In the genomic region with DNA sequence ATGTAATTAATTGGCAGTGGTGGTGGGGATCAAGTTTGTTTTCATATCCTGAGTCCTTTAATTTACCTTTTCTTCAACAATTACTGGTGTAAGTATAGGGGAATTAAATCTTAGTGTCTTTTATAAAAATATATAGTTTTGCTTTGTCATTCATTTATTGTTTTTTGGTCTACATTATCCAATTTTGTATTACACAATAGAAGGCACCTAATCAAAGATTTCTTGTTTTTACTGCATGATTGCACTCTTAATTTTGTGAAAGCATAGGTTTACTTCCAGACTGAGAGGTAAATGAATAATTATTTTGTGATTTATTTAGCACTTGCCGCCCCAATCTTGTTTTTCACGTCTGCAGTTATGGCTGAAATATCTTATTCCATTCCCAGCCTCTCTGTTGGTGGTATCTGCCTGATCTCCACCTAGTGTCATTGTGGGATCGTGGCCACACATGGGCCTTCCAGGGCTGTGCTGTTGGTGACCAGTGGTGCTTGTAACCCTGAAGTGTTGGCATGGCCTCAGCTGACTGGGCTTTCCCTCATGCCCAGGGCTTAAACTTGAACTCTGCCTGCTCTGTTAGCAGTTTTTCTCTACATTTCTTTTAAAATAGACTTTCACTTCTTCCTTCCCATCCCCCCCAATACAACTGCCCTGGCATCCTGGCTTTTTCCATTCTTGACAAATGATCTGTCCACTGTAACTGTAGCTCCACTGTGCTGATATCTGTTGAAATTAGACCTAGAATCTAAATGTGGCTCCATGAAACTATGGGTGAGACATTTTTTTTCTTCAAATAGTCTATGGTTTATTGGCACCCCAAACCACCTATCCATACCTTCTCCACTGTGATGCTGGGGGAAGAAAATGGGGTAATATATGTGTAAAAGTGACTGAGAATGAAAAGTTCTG, we compare ENCODE assay signal across 1 cellular context.
TF ChIP-seq lines count a peak whose summit lies in the region.

No MANE protein-coding gene starts in this region.

TF ChIP-seq in K562, 482 proteins besides CTCF, POLR2A, EP300 and RAD21 (continued from another document and continues in another):
- TF ChIP-seq MYC (IDR thresholded peaks at IDR 0.05; ENCODE audit: low read depth, low read length) (0 out of 2 replicates have a peak, but pooled peaks have one; percentile 12), MYC (CRISPR knock-in tag; IDR thresholded peaks at IDR 0.05; ENCODE audit: borderline replicate concordance, low read depth) (no peak), ZNF24 (IDR thresholded peaks at IDR 0.05) (no peak), ZNF589 (CRISPR knock-in tag; IDR thresholded peaks at IDR 0.05; ENCODE audit: low read depth) (no peak), MEIS2 (IDR thresholded peaks at IDR 0.05; ENCODE audit: partially characterized antibody) (peak; percentile 13), NR2C1 (IDR thresholded peaks at IDR 0.05) (no peak), NR2C1 (tag; IDR thresholded peaks at IDR 0.05) (no peak), NR3C1 (CRISPR knock-in tag; IDR thresholded peaks at IDR 0.05) (no peak), RBM15 (IDR thresholded peaks at IDR 0.05; ENCODE audit: insufficient read depth, low read length) (no peak), YY1 (IDR thresholded peaks at IDR 0.05; ENCODE audit: borderline replicate concordance in 1 of 3, control insufficient read depth in 1 of 3, extremely low read depth in 1 of 3, insufficient read depth in 3 of 3, insufficient read length in 1 of 3, insufficient replicate concordance in 2 of 3, low read depth in 1 of 3, low read length in 2 of 3) (no peak), POLR3G (IDR thresholded peaks at IDR 0.05; ENCODE audit: extremely low read depth, insufficient read length, insufficient replicate concordance) (no peak), CBX1 (IDR thresholded peaks at IDR 0.05; ENCODE audit: low read depth) (no peak), NFRKB (IDR thresholded peaks at IDR 0.05; ENCODE audit: low read depth) (no peak), U2AF2 (optimal IDR thresholded peaks at IDR 0.05; ENCODE audit: low read depth, low read length) (no peak), FIP1L1 (IDR thresholded peaks at IDR 0.05; ENCODE audit: low read depth, low read length, poor library complexity, severe bottlenecking) (no peak), SP1 (CRISPR knock-in tag; IDR thresholded peaks at IDR 0.05) (0 out of 2 replicates have a peak, but pooled peaks have one; percentile 19), ZNF224 (CRISPR knock-in tag; IDR thresholded peaks at IDR 0.05) (no peak), CEBPB (tag; IDR thresholded peaks at IDR 0.05) (peak; percentile 72), ZNF778 (CRISPR knock-in tag; IDR thresholded peaks at IDR 0.05) (no peak), ZNF75A (CRISPR knock-in tag; IDR thresholded peaks at IDR 0.05) (no peak), NR2C2 (CRISPR knock-in tag; IDR thresholded peaks at IDR 0.05) (no peak), NR2C2 (tag; IDR thresholded peaks at IDR 0.05) (no peak), KLF13 (tag; IDR thresholded peaks at IDR 0.05; ENCODE audit: borderline replicate concordance, low read depth) (no peak), SPI1 (IDR thresholded peaks at IDR 0.05; ENCODE audit: borderline replicate concordance, low read depth, low read length) (no peak), ZNF408 (CRISPR knock-in tag; IDR thresholded peaks at IDR 0.05; ENCODE audit: low read depth) (no peak), KAT7 (CRISPR knock-in tag; IDR thresholded peaks at IDR 0.05; ENCODE audit: borderline replicate concordance) (no peak), PRPF4 (IDR thresholded peaks at IDR 0.05; ENCODE audit: insufficient read depth, low read depth, low read length, poor library complexity, severe bottlenecking) (no peak), ZNF121 (CRISPR knock-in tag; conservative IDR thresholded peaks at IDR 0.05) (no peak), PHB (CRISPR knock-in tag; IDR thresholded peaks at IDR 0.05) (no peak), SRSF7 (optimal IDR thresholded peaks at IDR 0.05; ENCODE audit: low read depth, low read length) (no peak), BDP1 (IDR thresholded peaks at IDR 0.05; ENCODE audit: insufficient read depth, insufficient read length) (no peak)
- TF ChIP-seq, protein P1, sequence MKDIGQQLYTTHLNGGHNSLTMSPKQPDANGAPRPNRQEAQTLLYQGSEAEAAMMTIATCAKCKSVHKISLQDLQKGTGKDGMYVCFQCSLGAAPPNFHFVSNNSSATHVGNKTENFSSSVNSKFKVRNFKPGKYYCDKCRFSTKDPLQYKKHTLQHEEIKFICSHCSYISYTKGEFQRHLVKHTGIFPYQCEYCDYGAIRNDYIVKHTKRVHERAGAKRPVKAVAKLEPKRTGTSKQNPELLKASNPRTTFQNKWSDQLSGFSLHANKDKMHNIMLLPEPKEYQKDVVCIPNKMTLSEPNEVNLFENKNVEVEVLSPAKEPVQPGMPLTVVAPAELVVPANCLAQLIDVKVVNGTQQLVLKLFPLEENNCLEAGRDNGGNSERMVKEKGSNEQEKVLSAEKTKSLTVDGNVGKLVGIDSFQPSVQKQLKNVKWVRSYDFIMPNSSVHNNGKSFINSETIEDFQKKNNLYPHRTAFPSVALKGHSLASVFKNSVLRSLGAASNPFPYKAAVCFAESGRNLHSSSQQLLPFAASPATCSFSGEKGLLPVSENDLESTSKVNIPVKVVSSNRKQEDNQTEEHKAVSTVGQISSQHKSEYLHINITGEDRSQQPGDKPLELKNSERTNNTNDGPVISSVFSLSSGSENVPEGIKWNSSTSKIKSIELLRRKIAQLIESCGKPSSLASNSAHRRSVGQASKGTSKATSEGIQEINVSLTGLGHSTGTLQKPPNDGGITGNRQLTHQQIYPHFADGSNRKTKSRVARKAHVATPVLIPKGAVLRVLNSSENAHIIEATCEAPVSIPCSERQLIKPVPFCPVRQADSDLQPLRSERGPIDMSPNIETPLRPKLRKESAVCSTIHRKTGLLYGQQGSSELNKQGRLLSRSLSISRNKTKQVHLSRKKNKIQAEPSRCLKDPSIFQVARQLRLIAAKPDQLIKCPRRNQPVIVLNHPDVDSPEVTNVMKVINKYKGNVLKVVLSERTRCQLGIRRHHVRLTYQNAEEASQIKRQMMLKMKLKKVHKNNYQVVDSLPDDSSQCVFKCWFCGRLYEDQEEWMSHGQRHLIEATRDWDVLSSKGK (CRISPR knock-in tag; IDR thresholded peaks at IDR 0.05) = no peak
- TF ChIP-seq, protein P2, sequence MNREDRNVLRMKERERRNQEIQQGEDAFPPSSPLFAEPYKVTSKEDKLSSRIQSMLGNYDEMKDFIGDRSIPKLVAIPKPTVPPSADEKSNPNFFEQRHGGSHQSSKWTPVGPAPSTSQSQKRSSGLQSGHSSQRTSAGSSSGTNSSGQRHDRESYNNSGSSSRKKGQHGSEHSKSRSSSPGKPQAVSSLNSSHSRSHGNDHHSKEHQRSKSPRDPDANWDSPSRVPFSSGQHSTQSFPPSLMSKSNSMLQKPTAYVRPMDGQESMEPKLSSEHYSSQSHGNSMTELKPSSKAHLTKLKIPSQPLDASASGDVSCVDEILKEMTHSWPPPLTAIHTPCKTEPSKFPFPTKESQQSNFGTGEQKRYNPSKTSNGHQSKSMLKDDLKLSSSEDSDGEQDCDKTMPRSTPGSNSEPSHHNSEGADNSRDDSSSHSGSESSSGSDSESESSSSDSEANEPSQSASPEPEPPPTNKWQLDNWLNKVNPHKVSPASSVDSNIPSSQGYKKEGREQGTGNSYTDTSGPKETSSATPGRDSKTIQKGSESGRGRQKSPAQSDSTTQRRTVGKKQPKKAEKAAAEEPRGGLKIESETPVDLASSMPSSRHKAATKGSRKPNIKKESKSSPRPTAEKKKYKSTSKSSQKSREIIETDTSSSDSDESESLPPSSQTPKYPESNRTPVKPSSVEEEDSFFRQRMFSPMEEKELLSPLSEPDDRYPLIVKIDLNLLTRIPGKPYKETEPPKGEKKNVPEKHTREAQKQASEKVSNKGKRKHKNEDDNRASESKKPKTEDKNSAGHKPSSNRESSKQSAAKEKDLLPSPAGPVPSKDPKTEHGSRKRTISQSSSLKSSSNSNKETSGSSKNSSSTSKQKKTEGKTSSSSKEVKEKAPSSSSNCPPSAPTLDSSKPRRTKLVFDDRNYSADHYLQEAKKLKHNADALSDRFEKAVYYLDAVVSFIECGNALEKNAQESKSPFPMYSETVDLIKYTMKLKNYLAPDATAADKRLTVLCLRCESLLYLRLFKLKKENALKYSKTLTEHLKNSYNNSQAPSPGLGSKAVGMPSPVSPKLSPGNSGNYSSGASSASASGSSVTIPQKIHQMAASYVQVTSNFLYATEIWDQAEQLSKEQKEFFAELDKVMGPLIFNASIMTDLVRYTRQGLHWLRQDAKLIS (CRISPR knock-in tag; IDR thresholded peaks at IDR 0.05) = no peak
- TF ChIP-seq, protein P3, sequence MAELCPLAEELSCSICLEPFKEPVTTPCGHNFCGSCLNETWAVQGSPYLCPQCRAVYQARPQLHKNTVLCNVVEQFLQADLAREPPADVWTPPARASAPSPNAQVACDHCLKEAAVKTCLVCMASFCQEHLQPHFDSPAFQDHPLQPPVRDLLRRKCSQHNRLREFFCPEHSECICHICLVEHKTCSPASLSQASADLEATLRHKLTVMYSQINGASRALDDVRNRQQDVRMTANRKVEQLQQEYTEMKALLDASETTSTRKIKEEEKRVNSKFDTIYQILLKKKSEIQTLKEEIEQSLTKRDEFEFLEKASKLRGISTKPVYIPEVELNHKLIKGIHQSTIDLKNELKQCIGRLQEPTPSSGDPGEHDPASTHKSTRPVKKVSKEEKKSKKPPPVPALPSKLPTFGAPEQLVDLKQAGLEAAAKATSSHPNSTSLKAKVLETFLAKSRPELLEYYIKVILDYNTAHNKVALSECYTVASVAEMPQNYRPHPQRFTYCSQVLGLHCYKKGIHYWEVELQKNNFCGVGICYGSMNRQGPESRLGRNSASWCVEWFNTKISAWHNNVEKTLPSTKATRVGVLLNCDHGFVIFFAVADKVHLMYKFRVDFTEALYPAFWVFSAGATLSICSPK (IDR thresholded peaks at IDR 0.05; ENCODE audit: borderline replicate concordance) = no peak
- TF ChIP-seq, protein P4, sequence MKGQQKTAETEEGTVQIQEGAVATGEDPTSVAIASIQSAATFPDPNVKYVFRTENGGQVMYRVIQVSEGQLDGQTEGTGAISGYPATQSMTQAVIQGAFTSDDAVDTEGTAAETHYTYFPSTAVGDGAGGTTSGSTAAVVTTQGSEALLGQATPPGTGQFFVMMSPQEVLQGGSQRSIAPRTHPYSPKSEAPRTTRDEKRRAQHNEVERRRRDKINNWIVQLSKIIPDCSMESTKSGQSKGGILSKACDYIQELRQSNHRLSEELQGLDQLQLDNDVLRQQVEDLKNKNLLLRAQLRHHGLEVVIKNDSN (CRISPR knock-in tag; IDR thresholded peaks at IDR 0.05) = 0 out of 2 replicates have a peak, but pooled peaks have one; percentile 28
- TF ChIP-seq, protein P5, sequence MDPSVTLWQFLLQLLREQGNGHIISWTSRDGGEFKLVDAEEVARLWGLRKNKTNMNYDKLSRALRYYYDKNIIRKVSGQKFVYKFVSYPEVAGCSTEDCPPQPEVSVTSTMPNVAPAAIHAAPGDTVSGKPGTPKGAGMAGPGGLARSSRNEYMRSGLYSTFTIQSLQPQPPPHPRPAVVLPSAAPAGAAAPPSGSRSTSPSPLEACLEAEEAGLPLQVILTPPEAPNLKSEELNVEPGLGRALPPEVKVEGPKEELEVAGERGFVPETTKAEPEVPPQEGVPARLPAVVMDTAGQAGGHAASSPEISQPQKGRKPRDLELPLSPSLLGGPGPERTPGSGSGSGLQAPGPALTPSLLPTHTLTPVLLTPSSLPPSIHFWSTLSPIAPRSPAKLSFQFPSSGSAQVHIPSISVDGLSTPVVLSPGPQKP (CRISPR knock-in tag; IDR thresholded peaks at IDR 0.05) = no peak
- TF ChIP-seq, protein P6, sequence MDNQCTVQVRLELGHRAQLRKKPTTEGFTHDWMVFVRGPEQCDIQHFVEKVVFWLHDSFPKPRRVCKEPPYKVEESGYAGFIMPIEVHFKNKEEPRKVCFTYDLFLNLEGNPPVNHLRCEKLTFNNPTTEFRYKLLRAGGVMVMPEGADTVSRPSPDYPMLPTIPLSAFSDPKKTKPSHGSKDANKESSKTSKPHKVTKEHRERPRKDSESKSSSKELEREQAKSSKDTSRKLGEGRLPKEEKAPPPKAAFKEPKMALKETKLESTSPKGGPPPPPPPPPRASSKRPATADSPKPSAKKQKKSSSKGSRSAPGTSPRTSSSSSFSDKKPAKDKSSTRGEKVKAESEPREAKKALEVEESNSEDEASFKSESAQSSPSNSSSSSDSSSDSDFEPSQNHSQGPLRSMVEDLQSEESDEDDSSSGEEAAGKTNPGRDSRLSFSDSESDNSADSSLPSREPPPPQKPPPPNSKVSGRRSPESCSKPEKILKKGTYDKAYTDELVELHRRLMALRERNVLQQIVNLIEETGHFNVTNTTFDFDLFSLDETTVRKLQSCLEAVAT (IDR thresholded peaks at IDR 0.05) = no peak
- TF ChIP-seq, protein P7, sequence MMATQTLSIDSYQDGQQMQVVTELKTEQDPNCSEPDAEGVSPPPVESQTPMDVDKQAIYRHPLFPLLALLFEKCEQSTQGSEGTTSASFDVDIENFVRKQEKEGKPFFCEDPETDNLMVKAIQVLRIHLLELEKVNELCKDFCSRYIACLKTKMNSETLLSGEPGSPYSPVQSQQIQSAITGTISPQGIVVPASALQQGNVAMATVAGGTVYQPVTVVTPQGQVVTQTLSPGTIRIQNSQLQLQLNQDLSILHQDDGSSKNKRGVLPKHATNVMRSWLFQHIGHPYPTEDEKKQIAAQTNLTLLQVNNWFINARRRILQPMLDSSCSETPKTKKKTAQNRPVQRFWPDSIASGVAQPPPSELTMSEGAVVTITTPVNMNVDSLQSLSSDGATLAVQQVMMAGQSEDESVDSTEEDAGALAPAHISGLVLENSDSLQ (IDR thresholded peaks at IDR 0.05) = no peak
- TF ChIP-seq, protein P8, sequence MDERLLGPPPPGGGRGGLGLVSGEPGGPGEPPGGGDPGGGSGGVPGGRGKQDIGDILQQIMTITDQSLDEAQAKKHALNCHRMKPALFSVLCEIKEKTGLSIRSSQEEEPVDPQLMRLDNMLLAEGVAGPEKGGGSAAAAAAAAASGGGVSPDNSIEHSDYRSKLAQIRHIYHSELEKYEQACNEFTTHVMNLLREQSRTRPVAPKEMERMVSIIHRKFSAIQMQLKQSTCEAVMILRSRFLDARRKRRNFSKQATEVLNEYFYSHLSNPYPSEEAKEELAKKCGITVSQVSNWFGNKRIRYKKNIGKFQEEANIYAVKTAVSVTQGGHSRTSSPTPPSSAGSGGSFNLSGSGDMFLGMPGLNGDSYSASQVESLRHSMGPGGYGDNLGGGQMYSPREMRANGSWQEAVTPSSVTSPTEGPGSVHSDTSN (CRISPR knock-in tag; IDR thresholded peaks at IDR 0.05; ENCODE audit: low read depth) = no peak
- TF ChIP-seq, protein P8 (tag; conservative IDR thresholded peaks at IDR 0.05; ENCODE audit: low read depth) = 0 out of 2 replicates have a peak, but pooled peaks have one; percentile 37
- TF ChIP-seq, protein P9, sequence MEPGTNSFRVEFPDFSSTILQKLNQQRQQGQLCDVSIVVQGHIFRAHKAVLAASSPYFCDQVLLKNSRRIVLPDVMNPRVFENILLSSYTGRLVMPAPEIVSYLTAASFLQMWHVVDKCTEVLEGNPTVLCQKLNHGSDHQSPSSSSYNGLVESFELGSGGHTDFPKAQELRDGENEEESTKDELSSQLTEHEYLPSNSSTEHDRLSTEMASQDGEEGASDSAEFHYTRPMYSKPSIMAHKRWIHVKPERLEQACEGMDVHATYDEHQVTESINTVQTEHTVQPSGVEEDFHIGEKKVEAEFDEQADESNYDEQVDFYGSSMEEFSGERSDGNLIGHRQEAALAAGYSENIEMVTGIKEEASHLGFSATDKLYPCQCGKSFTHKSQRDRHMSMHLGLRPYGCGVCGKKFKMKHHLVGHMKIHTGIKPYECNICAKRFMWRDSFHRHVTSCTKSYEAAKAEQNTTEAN (CRISPR knock-in tag; IDR thresholded peaks at IDR 0.05) = no peak
